ENCODE assay signal across 12 cellular contexts in genomic region chr21:43731891-43732711, GRCh38. TPM values are rescaled to one million over a fixed set of nuclear protein-coding genes. Genes with fewer than 3 reads are reported as not detected.
A peak's percentile ranks its signal among the peaks of the same experiment; 100 is the strongest.
DNase-seq lines count a peak whose midpoint lies in the region; ATAC-seq and TF ChIP-seq lines count a peak whose summit lies in the region.
"Had no signal": no experiment of that assay in that cellular context is flagged by ENCODE, and none has a peak within 500 bp of the region (broad histone marks: within the 10 kb centered on the region; RNA-seq: fewer than 3 reads in every experiment).

No MANE protein-coding gene starts in this region.

- no peaks in the 10 kb centered on the region; the same call in 2 of the 3 replicates for H3K9me3 Mint-ChIP-seq in GM23338
- no peaks in the 10 kb centered on the region for H3K9me3 Mint-ChIP-seq in activated naive CD8-positive, alpha-beta T cell treated with anti-CD3 and anti-CD28 coated beads, Interleukin-2, amount 50 U/mL, for 24 hours

- H3K36me3 Mint-ChIP-seq in GM23338 (ENCODE audit: low read depth) = peaks cover 4% of the 10 kb centered on the region; the same call in 1 of the 3 replicates
- H3K36me3 Mint-ChIP-seq in activated naive CD8-positive, alpha-beta T cell treated with anti-CD3 and anti-CD28 coated beads, Interleukin-2, amount 50 U/mL, for 24 hours (ENCODE audit: low read depth) = peaks cover 18% of the 10 kb centered on the region

- H3K27me3 ChIP-seq in GM23338 (ENCODE audit: insufficient read depth) = no peaks in the 10 kb centered on the region
- H3K27me3 ChIP-seq in ascending aorta = no peaks in the 10 kb centered on the region
- no peaks in the 10 kb centered on the region for H3K27me3 ChIP-seq in stomach

- H3K27ac ChIP-seq in GM23338 (ENCODE audit: low read depth) (no peak overlapping the region), ascending aorta (peak overlapping the region; percentile 36 to 57), stomach (peak overlapping the region in 3 of 5 donors; percentile 9 to 76 (median 23))

- H2AFZ ChIP-seq in GM23338 = no peak overlapping the region

- H3K4me1 ChIP-seq in GM23338 (ENCODE audit: insufficient read depth) (peaks cover 7% of the 10 kb centered on the region; the same call in 1 of the 2 replicates), ascending aorta (peaks cover 28 to 57% of the 10 kb centered on the region in 2 donors), stomach (peaks cover 44 to 82% (median 68%) of the 10 kb centered on the region in 4 donors)

- peaks cover 14% of the 10 kb centered on the region for H3K27me3 Mint-ChIP-seq in GM23338 (ENCODE audit: insufficient read depth, low read depth, poor library complexity)
- H3K27me3 Mint-ChIP-seq in activated naive CD8-positive, alpha-beta T cell treated with anti-CD3 and anti-CD28 coated beads, Interleukin-2, amount 50 U/mL, for 24 hours = no peaks in the 10 kb centered on the region

- ATAC-seq in GM23338 = no peak
- no peak for ATAC-seq in HG02798 (IDR thresholded peaks at IDR 0.05; ENCODE audit: poor library complexity, unreplicated experiment)
- no peak for ATAC-seq in activated naive CD8-positive, alpha-beta T cell treated with anti-CD3 and anti-CD28 coated beads, Interleukin-2, amount 50 U/mL, for 24 hours

- TF ChIP-seq POLR2A in stomach (IDR thresholded peaks at IDR 0.05) = no peak

- intact Hi-C loops in ascending aorta (cut with DNase I) = no loop called here
- intact Hi-C loops in stomach (cut with DNase I; ENCODE audit: low total_unique reads) = loop anchor here (5.0 kb wide), 1 partner anchor 35 kb away; no protein-coding TSS in a partner anchor

- no peak for TF ChIP-seq EP300 in stomach (IDR thresholded peaks at IDR 0.05)

- no peak for DNase-seq in GM23338 (ENCODE audit: low spot score)
- no peak for DNase-seq in ascending aorta (ENCODE audit: low spot score in 2 of 2)
- DNase-seq in kidney glomerular epithelial cell (lab: John Stamatoyannopoulos, UW) = peak; percentile 72
- no peak for DNase-seq in stomach
- no peak for DNase-seq in UCSD-AML1 (lab: John Stamatoyannopoulos, UW; ENCODE audit: unreplicated experiment)
- DNase-seq in HuH-7 (ENCODE audit: low spot score) = no peak
- no peak for DNase-seq in activated naive CD8-positive, alpha-beta T cell treated with anti-CD3 and anti-CD28 coated beads, Interleukin-2, amount 50 U/mL, for 24 hours
- DNase-seq: DMS79 treated with DMSO at 0.1 percent for 48 hours; NCI-H226; stimulated activated CD4-positive, alpha-beta T cell treated with anti-CD3 and anti-CD28 coated beads, Interleukin-2, amount 100 ng/mL, for 48 hours had no signal

- H3K9me2 ChIP-seq in GM23338 (ENCODE audit: insufficient read depth) = no peaks in the 10 kb centered on the region

- H3K27ac Mint-ChIP-seq in GM23338 = 0 out of 2 replicates have a peak overlapping the region, but pooled peaks have one; percentile 39
- no peak overlapping the region for H3K27ac Mint-ChIP-seq in activated naive CD8-positive, alpha-beta T cell treated with anti-CD3 and anti-CD28 coated beads, Interleukin-2, amount 50 U/mL, for 24 hours

- H4K20me1 ChIP-seq in GM23338 (replicated peaks; ENCODE audit: insufficient read depth) = peaks cover 8% of the 10 kb centered on the region

- TF ChIP-seq CTCF in GM23338 (conservative IDR thresholded peaks at IDR 0.05; ENCODE audit: low read depth in 2 of 2) (no peak), ascending aorta (IDR thresholded peaks at IDR 0.05) (no peak), stomach (IDR thresholded peaks at IDR 0.05) (no peak)

- peaks cover 38% of the 10 kb centered on the region for H3K79me2 ChIP-seq in GM23338 (replicated peaks; ENCODE audit: insufficient read depth)

- 69 to 88% (median 85%) methylated on average over 23 of the region's 23 CpGs for WGBS in stomach, 5 donors

- peaks cover 28% of the 10 kb centered on the region for H3K4me1 Mint-ChIP-seq in GM23338
- H3K4me1 Mint-ChIP-seq in activated naive CD8-positive, alpha-beta T cell treated with anti-CD3 and anti-CD28 coated beads, Interleukin-2, amount 50 U/mL, for 24 hours = peaks cover 56% of the 10 kb centered on the region

- no peak overlapping the region for H3K4me3 Mint-ChIP-seq in GM23338
- no peak overlapping the region for H3K4me3 Mint-ChIP-seq in activated naive CD8-positive, alpha-beta T cell treated with anti-CD3 and anti-CD28 coated beads, Interleukin-2, amount 50 U/mL, for 24 hours

- no peaks in the 10 kb centered on the region for H3K36me3 ChIP-seq in GM23338 (ENCODE audit: insufficient read depth)
- H3K36me3 ChIP-seq in ascending aorta = no peaks in the 10 kb centered on the region
- peaks cover 0 to 29% (median 18%) of the 10 kb centered on the region in 4 donors for H3K36me3 ChIP-seq in stomach

- H3K4me3 ChIP-seq in GM23338 = no peak overlapping the region
- H3K4me3 ChIP-seq in ascending aorta = peak overlapping the region in 1 of 2 donors; percentile 19
- H3K4me3 ChIP-seq in stomach = no peak overlapping the region
- H3K4me3 ChIP-seq: lung had no signal

- no peak overlapping the region for H3K4me2 ChIP-seq in GM23338

- H3F3A ChIP-seq in GM23338 (replicated peaks; ENCODE audit: low read depth) = peaks cover 4% of the 10 kb centered on the region; the same call in 1 of the 2 replicates

- no peaks in the 10 kb centered on the region for H3K9me3 ChIP-seq in ascending aorta
- no peaks in the 10 kb centered on the region for H3K9me3 ChIP-seq in stomach

TF ChIP-seq in GM23338, 12 proteins besides CTCF, POLR2A, EP300 and RAD21 (continues in another document):
- TF ChIP-seq ZNF462 (CRISPR knock-in tag; IDR thresholded peaks at IDR 0.05) = no peak

RNA-seq across cellular contexts. Expression of gene PDXK, which starts 13.2 kb away (rescaled TPM):
- total RNA-seq in GM23338 (2014; rRNA removed; shearing (Covaris generic)) = 56.7 and 66.3 TPM in 2 replicates
- polyA plus RNA-seq in GM23338 (2016; fragmentation: Nextera tagmentation; extraction: Ambion mirVana) (48.6 and 53.2 TPM in 2 replicates), stomach (10 to 100 TPM; 36.7 to 53.1 (median 51.5) TPM)
- total RNA-seq in ascending aorta (102 TPM), stomach (100 to 1,000 TPM in 1 of 5 donors, 10 to 100 TPM in 4; 41.9 to 139 (median 57.5) TPM)

RNA-seq across cellular contexts. Expression of gene CSTB, which starts 44.0 kb away (rescaled TPM):
- total RNA-seq in GM23338 (2014; rRNA removed; shearing (Covaris generic)) = 10.0 and 10.1 TPM in 2 replicates
- polyA plus RNA-seq in GM23338 (2016; fragmentation: Nextera tagmentation; extraction: Ambion mirVana) (142 and 147 TPM in 2 replicates), stomach (100 to 1,000 TPM in 1 of 3 donors, 10 to 100 TPM in 2; 82.5 to 403 (median 97.0) TPM)
- total RNA-seq in ascending aorta (8.7 TPM), stomach (10 to 100 TPM in 3 of 5 donors, 1 to 10 TPM in 1, under 1 TPM in 1; 0.58 to 36.4 (median 13.0) TPM)

RNA-seq across cellular contexts. Expression of gene RRP1, which starts 57.3 kb away (rescaled TPM):
- total RNA-seq in GM23338 (2014; rRNA removed; shearing (Covaris generic)) = 54.6 and 63.5 TPM in 2 replicates
- polyA plus RNA-seq in GM23338 (2016; fragmentation: Nextera tagmentation; extraction: Ambion mirVana) (33.2 and 36.5 TPM in 2 replicates), stomach (10 to 100 TPM; 10.6 to 17.2 (median 15.6) TPM)
- total RNA-seq in ascending aorta (52.0 TPM), stomach (10 to 100 TPM; 11.9 to 25.6 (median 18.2) TPM)
